In genomic region chr9:74334308-74334707, GRCh38 we compare ENCODE assay signal across 25 cellular contexts.
"Had no signal": no experiment of that assay in that cellular context is flagged by ENCODE, and none has a peak within 500 bp of the region (broad histone marks: within the 10 kb centered on the region; RNA-seq: fewer than 3 reads in every experiment).

No MANE protein-coding gene starts in this region.

- H3K27me3 Mint-ChIP-seq: effector memory CD8-positive, alpha-beta T cell; naive B cell; stimulated activated naive CD8-positive, alpha-beta T cell treated with anti-CD3 and anti-CD28 coated beads, Interleukin-15, amount 100 ng/mL, for 72 hours had no signal

- ATAC-seq: left lobe of liver; mucosa of descending colon; sciatic nerve; stimulated activated naive CD8-positive, alpha-beta T cell treated with anti-CD3 and anti-CD28 coated beads, Interleukin-15, amount 100 ng/mL, for 72 hours; upper lobe of right lung had no signal

- H3K4me1 Mint-ChIP-seq: nephron progenitor cell had no signal

- H3K4me2 ChIP-seq: smooth muscle cell had no signal

- H3K4me1 ChIP-seq: prostate gland, right atrium auricular region, suprapubic skin, transverse colon, upper lobe of right lung, uterus had no signal

- H3K36me3 ChIP-seq: prostate gland, right atrium auricular region, suprapubic skin, transverse colon, upper lobe of right lung, uterus had no signal

- H3K9me3 ChIP-seq: mucosa of descending colon, prostate gland, right atrium auricular region, suprapubic skin, transverse colon, upper lobe of right lung, uterus had no signal

- H3K4me3 Mint-ChIP-seq: effector memory CD8-positive, alpha-beta T cell; mesothelial cell of epicardium; naive B cell; nephron progenitor cell; stimulated activated naive CD8-positive, alpha-beta T cell treated with anti-CD3 and anti-CD28 coated beads, Interleukin-15, amount 100 ng/mL, for 72 hours had no signal

- H3K36me3 Mint-ChIP-seq: mesothelial cell of epicardium, naive B cell had no signal

- H3K9me3 Mint-ChIP-seq: mesothelial cell of epicardium; naive B cell; nephron progenitor cell; stimulated activated naive CD8-positive, alpha-beta T cell treated with anti-CD3 and anti-CD28 coated beads, Interleukin-15, amount 100 ng/mL, for 72 hours had no signal

- H3K27ac Mint-ChIP-seq: effector memory CD8-positive, alpha-beta T cell; mesothelial cell of epicardium; naive B cell; nephron progenitor cell; stimulated activated naive CD8-positive, alpha-beta T cell treated with anti-CD3 and anti-CD28 coated beads, Interleukin-15, amount 100 ng/mL, for 72 hours had no signal

- H3K27me3 ChIP-seq: right atrium auricular region, suprapubic skin, transverse colon, upper lobe of right lung, uterus had no signal

- H3K4me3 ChIP-seq: mucosa of descending colon, prostate gland, right atrium auricular region, smooth muscle cell, suprapubic skin, transverse colon, upper lobe of right lung, uterus had no signal

- DNase-seq: cortex of kidney; effector memory CD8-positive, alpha-beta T cell; hypothalamus; kidney; mesenchymal stem cell; mucosa of descending colon; naive B cell; nephron progenitor cell; nucleus accumbens; stimulated activated CD4-positive, alpha-beta T cell treated with anti-CD3 and anti-CD28 coated beads, Interleukin-12 subunit alpha, Interleukin-12 subunit beta, amount 100 ng/mL, for 4 hours; stimulated activated CD4-positive, alpha-beta T cell treated with anti-CD3 and anti-CD28 coated beads, Interleukin-1b, Interleukin-23, amount 100 ng/mL, for 48 hours; stimulated activated CD4-positive, alpha-beta T cell treated with anti-CD3 and anti-CD28 coated beads, Interleukin-4, amount 100 ng/mL, for 1 hour; stimulated activated CD8-positive, alpha-beta memory T cell treated with anti-CD3 and anti-CD28 coated beads, Interleukin-4, amount 100 ng/mL, for 48 hours; stimulated activated naive CD4-positive, alpha-beta T cell; stimulated activated naive CD8-positive, alpha-beta T cell treated with anti-CD3 and anti-CD28 coated beads, Interleukin-15, amount 100 ng/mL, for 72 hours; transverse colon; upper lobe of right lung; uterus had no signal
